Comparison of ENCODE assay signal across 1 cellular context in the genomic region with DNA sequence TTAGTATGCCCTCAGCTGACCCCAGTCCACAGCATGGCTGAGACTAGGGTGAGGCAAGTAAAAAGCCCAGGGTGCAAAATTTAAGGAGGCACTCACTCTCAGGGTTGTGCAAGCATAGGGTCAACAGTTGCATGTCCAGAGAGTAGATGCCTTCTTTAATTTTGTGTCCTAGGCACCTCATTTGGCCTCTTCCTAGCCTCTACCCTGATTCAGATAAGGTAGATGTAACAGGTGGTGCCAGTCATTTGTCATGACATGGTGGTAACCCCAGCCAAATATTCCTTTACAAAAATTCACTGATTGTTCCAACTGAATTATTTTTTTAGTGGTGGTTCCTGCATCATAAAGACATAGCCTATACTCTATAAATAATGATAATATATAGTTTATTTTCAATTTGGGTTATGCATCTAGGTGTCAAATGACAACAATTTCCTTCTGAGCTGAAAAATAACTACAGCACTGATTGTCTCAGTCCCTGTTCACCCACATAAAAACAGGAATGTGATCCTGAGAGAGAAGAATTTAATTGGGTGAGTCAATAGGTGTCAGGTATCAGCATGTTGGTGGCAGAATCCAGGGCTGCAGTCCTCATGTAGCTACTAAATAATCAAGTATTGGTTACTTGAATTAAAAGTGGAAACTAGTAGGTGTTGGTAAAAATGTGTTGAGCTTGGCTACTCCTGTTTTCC.
TF ChIP-seq lines count a peak whose summit lies in the region.

No MANE protein-coding gene starts in this region.

TF ChIP-seq in H1, 55 proteins besides CTCF, POLR2A, EP300 and RAD21 (continued from another document):
- TF ChIP-seq JUND (IDR thresholded peaks at IDR 0.05; ENCODE audit: low read length) (peak; percentile 62; the same call in 1 of the 2 replicates), SIX5 (IDR thresholded peaks at IDR 0.05; ENCODE audit: low read depth, low read length) (peak; percentile 24; the same call in 1 of the 2 replicates), BRCA1 (IDR thresholded peaks at IDR 0.05; ENCODE audit: low read depth, low read length) (no peak)
